Comparison of ENCODE assay signal across 1 cellular context in the genomic region with DNA sequence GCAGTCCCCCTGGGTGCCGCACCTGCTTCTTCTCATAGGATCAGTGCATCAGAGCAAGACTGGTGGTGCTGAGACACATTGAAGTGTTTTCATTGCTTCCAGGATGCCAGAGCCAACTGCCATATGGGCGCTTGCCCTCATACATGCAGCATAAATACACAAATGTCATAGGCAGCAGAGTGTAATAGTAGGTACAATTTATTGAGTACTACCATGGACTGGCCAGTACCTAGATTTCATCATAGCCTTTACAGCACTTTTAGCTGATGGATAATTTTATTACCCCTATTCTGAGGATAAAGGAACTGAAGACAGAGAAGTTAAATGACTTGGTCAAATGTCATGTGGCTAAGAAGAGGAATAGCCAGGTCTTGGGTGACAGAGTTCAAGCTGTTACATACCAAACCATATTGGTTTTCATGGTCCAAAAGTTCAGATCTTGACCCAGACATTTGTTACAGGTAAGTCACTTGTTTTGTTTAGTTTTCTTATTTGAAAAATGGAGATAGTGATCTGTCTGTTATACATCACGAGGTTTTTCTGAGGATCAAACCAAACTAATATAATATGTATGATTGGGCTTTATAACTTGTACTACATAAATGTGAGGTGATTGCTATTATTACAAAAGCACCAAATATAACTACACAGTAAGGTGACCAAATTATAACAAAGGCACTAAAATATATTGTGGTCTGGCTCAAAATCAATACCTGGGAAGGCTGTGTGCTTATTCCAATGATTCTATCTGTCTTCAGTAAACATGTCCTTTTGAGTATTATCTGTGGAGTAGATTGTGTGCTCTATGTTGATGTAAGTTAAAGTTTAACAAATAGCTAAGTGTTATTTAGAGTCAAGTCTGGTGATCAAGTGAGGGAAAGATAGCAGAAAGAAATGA.
TF ChIP-seq lines count a peak whose summit lies in the region.

No MANE protein-coding gene starts in this region.

TF ChIP-seq in HepG2, 621 proteins besides CTCF, POLR2A, EP300 and RAD21 (continued from another document):
- TF ChIP-seq, protein P1, sequence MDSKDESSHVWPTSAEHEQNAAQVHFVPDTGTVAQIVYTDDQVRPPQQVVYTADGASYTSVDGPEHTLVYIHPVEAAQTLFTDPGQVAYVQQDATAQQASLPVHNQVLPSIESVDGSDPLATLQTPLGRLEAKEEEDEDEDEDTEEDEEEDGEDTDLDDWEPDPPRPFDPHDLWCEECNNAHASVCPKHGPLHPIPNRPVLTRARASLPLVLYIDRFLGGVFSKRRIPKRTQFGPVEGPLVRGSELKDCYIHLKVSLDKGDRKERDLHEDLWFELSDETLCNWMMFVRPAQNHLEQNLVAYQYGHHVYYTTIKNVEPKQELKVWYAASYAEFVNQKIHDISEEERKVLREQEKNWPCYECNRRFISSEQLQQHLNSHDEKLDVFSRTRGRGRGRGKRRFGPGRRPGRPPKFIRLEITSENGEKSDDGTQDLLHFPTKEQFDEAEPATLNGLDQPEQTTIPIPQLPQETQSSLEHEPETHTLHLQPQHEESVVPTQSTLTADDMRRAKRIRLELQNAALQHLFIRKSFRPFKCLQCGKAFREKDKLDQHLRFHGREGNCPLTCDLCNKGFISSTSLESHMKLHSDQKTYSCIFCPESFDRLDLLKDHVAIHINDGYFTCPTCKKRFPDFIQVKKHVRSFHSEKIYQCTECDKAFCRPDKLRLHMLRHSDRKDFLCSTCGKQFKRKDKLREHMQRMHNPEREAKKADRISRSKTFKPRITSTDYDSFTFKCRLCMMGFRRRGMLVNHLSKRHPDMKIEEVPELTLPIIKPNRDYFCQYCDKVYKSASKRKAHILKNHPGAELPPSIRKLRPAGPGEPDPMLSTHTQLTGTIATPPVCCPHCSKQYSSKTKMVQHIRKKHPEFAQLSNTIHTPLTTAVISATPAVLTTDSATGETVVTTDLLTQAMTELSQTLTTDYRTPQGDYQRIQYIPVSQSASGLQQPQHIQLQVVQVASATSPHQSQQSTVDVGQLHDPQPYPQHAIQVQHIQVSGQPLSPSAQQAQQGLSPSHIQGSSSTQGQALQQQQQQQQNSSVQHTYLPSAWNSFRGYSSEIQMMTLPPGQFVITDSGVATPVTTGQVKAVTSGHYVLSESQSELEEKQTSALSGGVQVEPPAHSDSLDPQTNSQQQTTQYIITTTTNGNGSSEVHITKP (CRISPR knock-in tag; IDR thresholded peaks at IDR 0.05; ENCODE audit: low read depth), result no peak
- TF ChIP-seq RARA (CRISPR knock-in tag; IDR thresholded peaks at IDR 0.05), result peak; percentile 43; the same call in 1 of the 2 replicates
- TF ChIP-seq, protein P2, sequence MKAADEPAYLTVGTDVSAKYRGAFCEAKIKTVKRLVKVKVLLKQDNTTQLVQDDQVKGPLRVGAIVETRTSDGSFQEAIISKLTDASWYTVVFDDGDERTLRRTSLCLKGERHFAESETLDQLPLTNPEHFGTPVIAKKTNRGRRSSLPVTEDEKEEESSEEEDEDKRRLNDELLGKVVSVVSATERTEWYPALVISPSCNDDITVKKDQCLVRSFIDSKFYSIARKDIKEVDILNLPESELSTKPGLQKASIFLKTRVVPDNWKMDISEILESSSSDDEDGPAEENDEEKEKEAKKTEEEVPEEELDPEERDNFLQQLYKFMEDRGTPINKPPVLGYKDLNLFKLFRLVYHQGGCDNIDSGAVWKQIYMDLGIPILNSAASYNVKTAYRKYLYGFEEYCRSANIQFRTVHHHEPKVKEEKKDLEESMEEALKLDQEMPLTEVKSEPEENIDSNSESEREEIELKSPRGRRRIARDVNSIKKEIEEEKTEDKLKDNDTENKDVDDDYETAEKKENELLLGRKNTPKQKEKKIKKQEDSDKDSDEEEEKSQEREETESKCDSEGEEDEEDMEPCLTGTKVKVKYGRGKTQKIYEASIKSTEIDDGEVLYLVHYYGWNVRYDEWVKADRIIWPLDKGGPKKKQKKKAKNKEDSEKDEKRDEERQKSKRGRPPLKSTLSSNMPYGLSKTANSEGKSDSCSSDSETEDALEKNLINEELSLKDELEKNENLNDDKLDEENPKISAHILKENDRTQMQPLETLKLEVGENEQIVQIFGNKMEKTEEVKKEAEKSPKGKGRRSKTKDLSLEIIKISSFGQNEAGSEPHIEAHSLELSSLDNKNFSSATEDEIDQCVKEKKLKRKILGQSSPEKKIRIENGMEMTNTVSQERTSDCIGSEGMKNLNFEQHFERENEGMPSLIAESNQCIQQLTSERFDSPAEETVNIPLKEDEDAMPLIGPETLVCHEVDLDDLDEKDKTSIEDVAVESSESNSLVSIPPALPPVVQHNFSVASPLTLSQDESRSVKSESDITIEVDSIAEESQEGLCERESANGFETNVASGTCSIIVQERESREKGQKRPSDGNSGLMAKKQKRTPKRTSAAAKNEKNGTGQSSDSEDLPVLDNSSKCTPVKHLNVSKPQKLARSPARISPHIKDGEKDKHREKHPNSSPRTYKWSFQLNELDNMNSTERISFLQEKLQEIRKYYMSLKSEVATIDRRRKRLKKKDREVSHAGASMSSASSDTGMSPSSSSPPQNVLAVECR (CRISPR knock-in tag; IDR thresholded peaks at IDR 0.05; ENCODE audit: borderline replicate concordance), result no peak
- 0 out of 2 replicates have a peak, but pooled peaks have one; percentile 15 for TF ChIP-seq ZNF232 (CRISPR knock-in tag; IDR thresholded peaks at IDR 0.05; ENCODE audit: borderline replicate concordance)
- TF ChIP-seq NAIF1 (CRISPR knock-in tag; IDR thresholded peaks at IDR 0.05; ENCODE audit: borderline replicate concordance), result no peak
- no peak for TF ChIP-seq XRCC5 (optimal IDR thresholded peaks at IDR 0.05; ENCODE audit: low read length)
- TF ChIP-seq NCOA2 (CRISPR knock-in tag; IDR thresholded peaks at IDR 0.05), result 0 out of 2 replicates have a peak, but pooled peaks have one; percentile 8
- TF ChIP-seq, protein P3, sequence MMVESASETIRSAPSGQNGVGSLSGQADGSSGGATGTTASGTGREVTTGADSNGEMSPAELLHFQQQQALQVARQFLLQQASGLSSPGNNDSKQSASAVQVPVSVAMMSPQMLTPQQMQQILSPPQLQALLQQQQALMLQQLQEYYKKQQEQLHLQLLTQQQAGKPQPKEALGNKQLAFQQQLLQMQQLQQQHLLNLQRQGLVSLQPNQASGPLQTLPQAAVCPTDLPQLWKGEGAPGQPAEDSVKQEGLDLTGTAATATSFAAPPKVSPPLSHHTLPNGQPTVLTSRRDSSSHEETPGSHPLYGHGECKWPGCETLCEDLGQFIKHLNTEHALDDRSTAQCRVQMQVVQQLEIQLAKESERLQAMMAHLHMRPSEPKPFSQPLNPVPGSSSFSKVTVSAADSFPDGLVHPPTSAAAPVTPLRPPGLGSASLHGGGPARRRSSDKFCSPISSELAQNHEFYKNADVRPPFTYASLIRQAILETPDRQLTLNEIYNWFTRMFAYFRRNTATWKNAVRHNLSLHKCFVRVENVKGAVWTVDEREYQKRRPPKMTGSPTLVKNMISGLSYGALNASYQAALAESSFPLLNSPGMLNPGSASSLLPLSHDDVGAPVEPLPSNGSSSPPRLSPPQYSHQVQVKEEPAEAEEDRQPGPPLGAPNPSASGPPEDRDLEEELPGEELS (CRISPR knock-in tag; IDR thresholded peaks at IDR 0.05), result 0 out of 2 replicates have a peak, but pooled peaks have one; percentile 22
- TF ChIP-seq, protein P4, sequence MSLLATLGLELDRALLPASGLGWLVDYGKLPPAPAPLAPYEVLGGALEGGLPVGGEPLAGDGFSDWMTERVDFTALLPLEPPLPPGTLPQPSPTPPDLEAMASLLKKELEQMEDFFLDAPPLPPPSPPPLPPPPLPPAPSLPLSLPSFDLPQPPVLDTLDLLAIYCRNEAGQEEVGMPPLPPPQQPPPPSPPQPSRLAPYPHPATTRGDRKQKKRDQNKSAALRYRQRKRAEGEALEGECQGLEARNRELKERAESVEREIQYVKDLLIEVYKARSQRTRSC (CRISPR knock-in tag; IDR thresholded peaks at IDR 0.05; ENCODE audit: low read depth), result no peak
- TF ChIP-seq SIN3B (IDR thresholded peaks at IDR 0.05; ENCODE audit: low read length), result no peak
- TF ChIP-seq, protein P5, sequence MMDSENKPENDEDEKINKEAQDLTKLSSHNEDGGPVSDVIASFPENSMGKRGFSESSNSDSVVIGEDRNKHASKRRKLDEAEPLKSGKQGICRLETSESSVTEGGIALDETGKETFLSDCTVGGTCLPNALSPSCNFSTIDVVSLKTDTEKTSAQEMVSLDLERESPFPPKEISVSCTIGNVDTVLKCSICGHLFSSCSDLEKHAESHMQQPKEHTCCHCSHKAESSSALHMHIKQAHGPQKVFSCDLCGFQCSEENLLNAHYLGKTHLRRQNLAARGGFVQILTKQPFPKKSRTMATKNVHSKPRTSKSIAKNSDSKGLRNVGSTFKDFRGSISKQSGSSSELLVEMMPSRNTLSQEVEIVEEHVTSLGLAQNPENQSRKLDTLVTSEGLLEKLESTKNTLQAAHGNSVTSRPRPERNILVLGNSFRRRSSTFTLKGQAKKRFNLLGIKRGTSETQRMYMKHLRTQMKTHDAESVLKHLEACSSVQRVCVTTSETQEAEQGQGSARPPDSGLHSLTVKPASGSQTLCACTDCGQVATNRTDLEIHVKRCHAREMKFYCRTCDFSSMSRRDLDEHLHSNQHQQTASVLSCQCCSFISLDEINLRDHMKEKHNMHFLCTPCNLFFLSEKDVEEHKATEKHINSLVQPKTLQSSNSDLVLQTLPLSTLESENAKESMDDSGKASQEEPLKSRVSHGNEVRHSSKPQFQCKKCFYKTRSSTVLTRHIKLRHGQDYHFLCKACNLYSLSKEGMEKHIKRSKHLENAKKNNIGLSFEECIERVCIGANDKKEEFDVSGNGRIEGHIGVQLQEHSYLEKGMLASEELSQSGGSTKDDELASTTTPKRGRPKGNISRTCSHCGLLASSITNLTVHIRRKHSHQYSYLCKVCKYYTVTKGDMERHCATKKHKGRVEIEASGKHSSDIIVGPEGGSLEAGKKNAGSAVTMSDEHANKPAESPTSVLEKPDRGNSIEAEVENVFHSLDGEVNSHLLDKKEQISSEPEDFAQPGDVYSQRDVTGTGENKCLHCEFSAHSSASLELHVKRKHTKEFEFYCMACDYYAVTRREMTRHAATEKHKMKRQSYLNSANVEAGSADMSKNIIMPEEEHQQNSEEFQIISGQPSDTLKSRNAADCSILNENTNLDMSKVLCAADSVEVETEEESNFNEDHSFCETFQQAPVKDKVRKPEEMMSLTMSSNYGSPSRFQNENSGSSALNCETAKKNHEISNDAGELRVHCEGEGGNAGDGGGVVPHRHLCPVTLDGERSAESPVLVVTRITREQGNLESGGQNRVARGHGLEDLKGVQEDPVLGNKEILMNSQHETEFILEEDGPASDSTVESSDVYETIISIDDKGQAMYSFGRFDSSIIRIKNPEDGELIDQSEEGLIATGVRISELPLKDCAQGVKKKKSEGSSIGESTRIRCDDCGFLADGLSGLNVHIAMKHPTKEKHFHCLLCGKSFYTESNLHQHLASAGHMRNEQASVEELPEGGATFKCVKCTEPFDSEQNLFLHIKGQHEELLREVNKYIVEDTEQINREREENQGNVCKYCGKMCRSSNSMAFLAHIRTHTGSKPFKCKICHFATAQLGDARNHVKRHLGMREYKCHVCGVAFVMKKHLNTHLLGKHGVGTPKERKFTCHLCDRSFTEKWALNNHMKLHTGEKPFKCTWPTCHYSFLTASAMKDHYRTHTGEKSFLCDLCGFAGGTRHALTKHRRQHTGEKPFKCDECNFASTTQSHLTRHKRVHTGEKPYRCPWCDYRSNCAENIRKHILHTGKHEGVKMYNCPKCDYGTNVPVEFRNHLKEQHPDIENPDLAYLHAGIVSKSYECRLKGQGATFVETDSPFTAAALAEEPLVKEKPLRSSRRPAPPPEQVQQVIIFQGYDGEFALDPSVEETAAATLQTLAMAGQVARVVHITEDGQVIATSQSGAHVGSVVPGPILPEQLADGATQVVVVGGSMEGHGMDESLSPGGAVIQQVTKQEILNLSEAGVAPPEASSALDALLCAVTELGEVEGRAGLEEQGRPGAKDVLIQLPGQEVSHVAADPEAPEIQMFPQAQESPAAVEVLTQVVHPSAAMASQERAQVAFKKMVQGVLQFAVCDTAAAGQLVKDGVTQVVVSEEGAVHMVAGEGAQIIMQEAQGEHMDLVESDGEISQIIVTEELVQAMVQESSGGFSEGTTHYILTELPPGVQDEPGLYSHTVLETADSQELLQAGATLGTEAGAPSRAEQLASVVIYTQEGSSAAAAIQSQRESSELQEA (CRISPR knock-in tag; IDR thresholded peaks at IDR 0.05; ENCODE audit: not compliant biosample characterization), result no peak
